Comparison of ENCODE assay signal across 8 cellular contexts in genomic region chr19:52941523-52941922, GRCh38. TPM values are rescaled to one million over a fixed set of nuclear protein-coding genes. Genes with fewer than 3 reads are reported as not detected.
DNase-seq lines count a peak whose midpoint lies in the region; ATAC-seq and TF ChIP-seq lines count a peak whose summit lies in the region.
"Not testable (repeated sequence)": the region's sequence is repeated elsewhere in the genome, so short reads cannot be mapped to it uniquely, and the experiment has no call there.

No MANE protein-coding gene starts in this region.

- not testable (repeated sequence) for H3K27me3 ChIP-seq in Loucy (ENCODE audit: insufficient read depth, low read length, poor library complexity, severe bottlenecking); SU-DHL-6 (ENCODE audit: low read length); left lung; thyroid gland

- H3K4me2 ChIP-seq in Loucy (ENCODE audit: low read depth, low read length, poor library complexity, severe bottlenecking), result peak overlapping the region; percentile 98
- H3K4me2 ChIP-seq in SU-DHL-6 (ENCODE audit: low read depth, low read length, poor library complexity, severe bottlenecking), result peak overlapping the region; percentile 91

- H4K20me1 ChIP-seq in Loucy (ENCODE audit: insufficient read depth, low read length, poor library complexity, severe bottlenecking); SU-DHL-6 (ENCODE audit: low read depth, low read length): not testable (repeated sequence)

- peak overlapping the region; percentile 52 for H3K27ac ChIP-seq in SU-DHL-6 (ENCODE audit: low read depth, low read length)
- peak overlapping the region; percentile 99 for H3K27ac ChIP-seq in epithelial cell of prostate
- not testable (repeated sequence) for H3K27ac ChIP-seq in left lung, thyroid gland

- not testable (repeated sequence) for ATAC-seq in activated naive CD8-positive, alpha-beta T cell treated with anti-CD3 and anti-CD28 coated beads, Interleukin-2, amount 50 U/mL, for 24 hours; left lung

- not testable (repeated sequence) for H3K9me2 ChIP-seq in Loucy (replicated peaks; ENCODE audit: low read depth, low read length); SU-DHL-6 (replicated peaks; ENCODE audit: insufficient read depth, low read length)

- peak overlapping the region; percentile 89 for H3K9ac ChIP-seq in Loucy (ENCODE audit: low read depth, low read length, poor library complexity, severe bottlenecking)
- peak overlapping the region; percentile 83 for H3K9ac ChIP-seq in SU-DHL-6 (ENCODE audit: low read length)

- H3K27me3 Mint-ChIP-seq in activated naive CD8-positive, alpha-beta T cell treated with anti-CD3 and anti-CD28 coated beads, Interleukin-2, amount 50 U/mL, for 24 hours; osteocyte (ENCODE audit: unreplicated experiment): not testable (repeated sequence)

- H3K9me3 Mint-ChIP-seq in activated naive CD8-positive, alpha-beta T cell treated with anti-CD3 and anti-CD28 coated beads, Interleukin-2, amount 50 U/mL, for 24 hours, result peaks cover 38% of the 10 kb centered on the region
- H3K9me3 Mint-ChIP-seq in osteocyte (ENCODE audit: unreplicated experiment), result not testable (repeated sequence)

- peak; percentile 34 for DNase-seq in DMS79 treated with DMSO at 0.1 percent for 48 hours (lab: John Stamatoyannopoulos, UW)
- DNase-seq in activated naive CD8-positive, alpha-beta T cell treated with anti-CD3 and anti-CD28 coated beads, Interleukin-2, amount 50 U/mL, for 24 hours; epithelial cell of prostate (ENCODE audit: low read depth, low spot score); left lung; osteocyte (ENCODE audit: extremely low spot score, unreplicated experiment); thyroid gland: not testable (repeated sequence)

- H3K4me3 ChIP-seq in Loucy (ENCODE audit: low read length, poor library complexity, severe bottlenecking), result peak overlapping the region; percentile 92
- H3K4me3 ChIP-seq in SU-DHL-6 (ENCODE audit: insufficient read depth, low read length, poor library complexity, severe bottlenecking), result peak overlapping the region; percentile 97
- peak overlapping the region; percentile 69 to 71 for H3K4me3 ChIP-seq in left lung
- H3K4me3 ChIP-seq in thyroid gland (replicated peaks in 1 of 3), result peak overlapping the region in 2 of 3 donors; percentile 62 to 87

- not testable (repeated sequence) for H3F3A ChIP-seq in Loucy (ENCODE audit: low read depth); SU-DHL-6 (ENCODE audit: insufficient read depth)

- H3K27ac Mint-ChIP-seq in activated naive CD8-positive, alpha-beta T cell treated with anti-CD3 and anti-CD28 coated beads, Interleukin-2, amount 50 U/mL, for 24 hours, result peak overlapping the region; percentile 85
- H3K27ac Mint-ChIP-seq in osteocyte (ENCODE audit: unreplicated experiment), result peak overlapping the region; percentile 93

- 48 to 55% methylated on average over 2 of the region's 2 CpGs for WGBS in thyroid gland, 2 donors

- peak overlapping the region; percentile 90 for H3K4me3 Mint-ChIP-seq in activated naive CD8-positive, alpha-beta T cell treated with anti-CD3 and anti-CD28 coated beads, Interleukin-2, amount 50 U/mL, for 24 hours
- H3K4me3 Mint-ChIP-seq in osteocyte (ENCODE audit: unreplicated experiment), result peak overlapping the region; percentile 92

- not testable (repeated sequence) for TF ChIP-seq CTCF in Loucy (conservative IDR thresholded peaks at IDR 0.05; ENCODE audit: low read length); SU-DHL-6 (IDR thresholded peaks at IDR 0.05; ENCODE audit: insufficient read depth, low read length, poor library complexity, severe bottlenecking); left lung (IDR thresholded peaks at IDR 0.05); osteocyte (IDR thresholded peaks at IDR 0.05); thyroid gland (IDR thresholded peaks at IDR 0.05)

- TF ChIP-seq POLR2A in thyroid gland (IDR thresholded peaks at IDR 0.05), result not testable (repeated sequence)

- not testable (repeated sequence) for H3K36me3 ChIP-seq in Loucy (ENCODE audit: insufficient read depth, low read length); SU-DHL-6 (ENCODE audit: low read length); left lung; thyroid gland

- peaks cover 26% of the 10 kb centered on the region for H3K4me1 Mint-ChIP-seq in activated naive CD8-positive, alpha-beta T cell treated with anti-CD3 and anti-CD28 coated beads, Interleukin-2, amount 50 U/mL, for 24 hours
- H3K4me1 Mint-ChIP-seq in osteocyte (ENCODE audit: unreplicated experiment), result peaks cover 18% of the 10 kb centered on the region

- H3K9me3 ChIP-seq in Loucy (ENCODE audit: insufficient read depth, low read depth, low read length); SU-DHL-6 (ENCODE audit: insufficient read depth, low read length); thyroid gland: not testable (repeated sequence)
- peaks cover 0 to 17% of the 10 kb centered on the region in 2 donors for H3K9me3 ChIP-seq in left lung

- peaks cover 49% of the 10 kb centered on the region for H3K36me3 Mint-ChIP-seq in activated naive CD8-positive, alpha-beta T cell treated with anti-CD3 and anti-CD28 coated beads, Interleukin-2, amount 50 U/mL, for 24 hours (ENCODE audit: low read depth)
- not testable (repeated sequence) for H3K36me3 Mint-ChIP-seq in osteocyte (ENCODE audit: unreplicated experiment)

- H3K4me1 ChIP-seq in Loucy (ENCODE audit: insufficient read depth, low read length, poor library complexity, severe bottlenecking), result peaks cover 37% of the 10 kb centered on the region
- H3K4me1 ChIP-seq in left lung, result peaks cover 0 to 38% of the 10 kb centered on the region in 2 donors
- peaks cover 10 to 11% of the 10 kb centered on the region in 2 donors for H3K4me1 ChIP-seq in thyroid gland

- intact Hi-C loops in left lung (cut with DNase I); thyroid gland (cut with DNase I): not testable (repeated sequence)

- peak overlapping the region; percentile 94; the same call in 1 of the 2 replicates for H2AFZ ChIP-seq in Loucy (ENCODE audit: low read length)
- H2AFZ ChIP-seq in SU-DHL-6 (ENCODE audit: low read depth, low read length, severe bottlenecking), result peak overlapping the region; percentile 79

- H3K79me2 ChIP-seq in Loucy (ENCODE audit: insufficient read depth, low read length), result peaks cover 37% of the 10 kb centered on the region; the same call in 1 of the 2 replicates
- peaks cover 52% of the 10 kb centered on the region for H3K79me2 ChIP-seq in SU-DHL-6 (ENCODE audit: insufficient read depth, low read length)

RNA-seq across cellular contexts. Expression of gene ZNF888, which starts 18.3 kb away (rescaled TPM):
- total RNA-seq in left lung (1 to 10 TPM; 5.7 to 8.0 TPM), osteocyte (3.2 and 4.0 TPM in 2 replicates), thyroid gland (1 to 10 TPM; 3.3 to 8.3 (median 6.8) TPM)

RNA-seq across cellular contexts. Expression of gene ZNF816, which starts 21.2 kb away (rescaled TPM):
- total RNA-seq in left lung, result 10 to 100 TPM; 10.9 to 12.2 TPM
- total RNA-seq in osteocyte, result 9.0 and 10.6 TPM in 2 replicates
- total RNA-seq in thyroid gland, result 10 to 100 TPM in 2 of 4 donors, 1 to 10 TPM in 2; 6.3 to 17.5 (median 12.2) TPM

RNA-seq across cellular contexts. Expression of gene ZNF320, which starts 44.1 kb away (rescaled TPM):
- total RNA-seq in left lung (10 to 100 TPM in 1 of 2 donors, 1 to 10 TPM in 1; 7.6 to 21.0 TPM), osteocyte (18.7 and 20.1 TPM in 2 replicates), thyroid gland (10 to 100 TPM; 24.6 to 33.5 (median 27.5) TPM)
